ENCODE assay signal across 11 cellular contexts in the genomic region with DNA sequence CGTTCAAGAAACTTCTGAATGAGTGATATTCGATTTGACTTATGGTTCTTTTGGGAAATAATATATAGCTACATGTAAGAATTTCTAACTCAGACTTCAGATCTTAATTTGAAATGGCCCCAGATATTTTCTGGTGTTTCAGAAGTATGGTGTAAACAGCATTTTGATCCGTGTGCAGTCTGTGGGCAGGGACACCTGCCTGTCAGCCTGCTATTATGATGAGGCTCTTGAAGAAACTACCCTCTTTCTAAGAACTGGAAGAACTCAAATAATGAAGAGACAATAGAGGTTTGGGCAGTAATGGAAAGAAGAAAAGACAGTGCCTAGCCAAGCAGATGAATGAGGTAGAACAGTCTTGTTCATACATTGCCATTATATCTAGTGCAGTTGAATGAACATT.
DNase-seq lines count a peak whose midpoint lies in the region; ATAC-seq and TF ChIP-seq lines count a peak whose summit lies in the region.
"Had no signal": no experiment of that assay in that cellular context is flagged by ENCODE, and none has a peak within 500 bp of the region (broad histone marks: within the 10 kb centered on the region; RNA-seq: fewer than 3 reads in every experiment).

No MANE protein-coding gene starts in this region.

- H3K9me3 ChIP-seq in lower lobe of right lung (no peaks in the 10 kb centered on the region), transverse colon (no peaks in the 10 kb centered on the region)

- H3K4me3 ChIP-seq in brain microvascular endothelial cell (ENCODE audit: low read depth, low read length), result peak overlapping the region; percentile 61
- peak overlapping the region; percentile 31 for H3K4me3 ChIP-seq in lower lobe of right lung
- H3K4me3 ChIP-seq in transverse colon, result peak overlapping the region in 3 of 4 donors; percentile 28 to 45 (median 30)

- peaks cover 2% of the 10 kb centered on the region for H3K36me3 Mint-ChIP-seq in activated CD4-positive, alpha-beta T cell treated with anti-CD3 and anti-CD28 coated beads, Interleukin-2, amount 10 ng/mL, durations not matched to agents 24 days and 14 days (ENCODE audit: low read depth)

- DNase-seq in activated CD4-positive, alpha-beta T cell treated with anti-CD3 and anti-CD28 coated beads, Interleukin-2, amount 10 ng/mL, durations not matched to agents 24 days and 14 days, result no peak
- no peak for DNase-seq in activated CD4-positive, alpha-beta T cell treated with anti-CD3 and anti-CD28 coated beads, Interleukin-2, amount 50 U/mL, for 48 hours
- no peak for DNase-seq in brain microvascular endothelial cell
- DNase-seq in lower lobe of right lung, result no peak
- DNase-seq in transverse colon, result no peak
- DNase-seq in GM10266 (ENCODE audit: extremely low spot score), result no peak
- DNase-seq: NCI-H748 treated with DMSO at 0.1 percent for 48 hours; stimulated activated CD4-positive, alpha-beta T cell treated with anti-CD3 and anti-CD28 coated beads, Interleukin-4, amount 100 ng/mL, for 24 hours had no signal

- in situ Hi-C loops in brain microvascular endothelial cell (cut with HindIII; ENCODE audit: low pct_ligation_motif_present, low sequenced_read_pairs) (no loop called here), transverse colon (cut with MboI; ENCODE audit: low pct_ligation_motif_present in 1 of 4, low pct_unique_long_range_greater_than_20kb in 1 of 4, low sequenced_read_pairs in 3 of 4) (no loop called here)

- ATAC-seq in lower lobe of right lung, result no peak
- no peak for ATAC-seq in GM18907 (IDR thresholded peaks at IDR 0.05; ENCODE audit: unreplicated experiment)
- ATAC-seq in HG02678 (IDR thresholded peaks at IDR 0.05; ENCODE audit: unreplicated experiment), result no peak

- peaks cover 13% of the 10 kb centered on the region for H3K27me3 Mint-ChIP-seq in activated CD4-positive, alpha-beta T cell treated with anti-CD3 and anti-CD28 coated beads, Interleukin-2, amount 10 ng/mL, durations not matched to agents 24 days and 14 days

- intact Hi-C loops in activated CD4-positive, alpha-beta T cell treated with anti-CD3 and anti-CD28 coated beads, Interleukin-2, amount 10 ng/mL, durations not matched to agents 24 days and 14 days (cut with micrococcal nuclease), result loop anchor here (5.0 to 10.0 kb wide), 5 partner anchors 135 to 1370 kb away; a partner anchor contains a TSS
- intact Hi-C loops in lower lobe of right lung (cut with DNase I), result no loop called here
- intact Hi-C loops in transverse colon (cut with DNase I; ENCODE audit: low total_unique reads), result no loop called here

- H3K27me3 ChIP-seq in brain microvascular endothelial cell (replicated peaks), result no peaks in the 10 kb centered on the region
- no peaks in the 10 kb centered on the region for H3K27me3 ChIP-seq in lower lobe of right lung (ENCODE audit: low read depth)
- no peaks in the 10 kb centered on the region for H3K27me3 ChIP-seq in transverse colon

- peak overlapping the region; percentile 92 for H3K27ac ChIP-seq in brain microvascular endothelial cell
- peak overlapping the region; percentile 80 for H3K27ac ChIP-seq in lower lobe of right lung
- peak overlapping the region; percentile 82 to 90 (median 87) for H3K27ac ChIP-seq in transverse colon

- no peak overlapping the region for H3K27ac Mint-ChIP-seq in activated CD4-positive, alpha-beta T cell treated with anti-CD3 and anti-CD28 coated beads, Interleukin-2, amount 10 ng/mL, durations not matched to agents 24 days and 14 days

- no peaks in the 10 kb centered on the region for H3K36me3 ChIP-seq in brain microvascular endothelial cell (replicated peaks)
- no peaks in the 10 kb centered on the region for H3K36me3 ChIP-seq in lower lobe of right lung
- H3K36me3 ChIP-seq in transverse colon, result no peaks in the 10 kb centered on the region

- TF ChIP-seq EP300 in transverse colon (IDR thresholded peaks at IDR 0.05; ENCODE audit: low read depth), result no peak

- peak overlapping the region; percentile 54 for H3K4me3 Mint-ChIP-seq in activated CD4-positive, alpha-beta T cell treated with anti-CD3 and anti-CD28 coated beads, Interleukin-2, amount 10 ng/mL, durations not matched to agents 24 days and 14 days
- H3K4me3 Mint-ChIP-seq: central memory CD8-positive, alpha-beta T cell had no signal

- peaks cover 46% of the 10 kb centered on the region for H3K4me1 Mint-ChIP-seq in activated CD4-positive, alpha-beta T cell treated with anti-CD3 and anti-CD28 coated beads, Interleukin-2, amount 10 ng/mL, durations not matched to agents 24 days and 14 days

- TF ChIP-seq POLR2A in transverse colon (IDR thresholded peaks at IDR 0.05), result no peak

- WGBS in transverse colon (ENCODE audit: low coverage in 1 of 2), 2 donors, result 48 to 53% methylated on average over 3 of the region's 3 CpGs

- H3K4me1 ChIP-seq in lower lobe of right lung, result peaks cover 25% of the 10 kb centered on the region
- peaks cover 4 to 70% (median 33%) of the 10 kb centered on the region in 4 donors for H3K4me1 ChIP-seq in transverse colon

- peaks cover 8% of the 10 kb centered on the region for H3K9me3 Mint-ChIP-seq in activated CD4-positive, alpha-beta T cell treated with anti-CD3 and anti-CD28 coated beads, Interleukin-2, amount 10 ng/mL, durations not matched to agents 24 days and 14 days
- H3K9me3 Mint-ChIP-seq: central memory CD8-positive, alpha-beta T cell had no signal

- no peak for TF ChIP-seq CTCF in brain microvascular endothelial cell (IDR thresholded peaks at IDR 0.05; ENCODE audit: low read depth, low read length, missing control alignments)
- TF ChIP-seq CTCF in lower lobe of right lung (IDR thresholded peaks at IDR 0.05), result no peak
- TF ChIP-seq CTCF in transverse colon (IDR thresholded peaks at IDR 0.05), result no peak
- no peak for TF ChIP-seq CTCF in GM10266 (IDR thresholded peaks at IDR 0.05; ENCODE audit: control insufficient read depth, insufficient read depth, low read depth, missing control alignments)
